Comparison of ENCODE assay signal across 19 cellular contexts in the genomic region with DNA sequence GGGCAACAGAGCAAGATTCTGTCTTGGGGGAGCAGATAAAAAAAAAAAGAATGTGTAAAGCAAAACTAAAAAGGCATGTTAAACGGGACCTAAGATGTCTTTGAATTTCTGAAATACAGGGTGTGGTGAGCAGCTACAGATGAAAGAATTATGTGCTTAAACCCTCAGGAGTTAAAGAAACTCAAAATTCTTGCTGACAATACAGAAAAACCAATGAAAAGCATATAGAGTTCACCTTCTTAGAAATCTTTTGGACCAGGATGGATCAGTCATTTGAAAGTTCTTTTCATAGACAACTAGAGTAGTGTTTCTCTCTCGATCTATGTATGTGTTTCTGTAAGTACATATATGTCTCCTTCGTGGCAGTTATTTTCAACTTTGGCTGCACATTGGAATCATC.
"Had no signal": no experiment of that assay in that cellular context is flagged by ENCODE, and none has a peak within 500 bp of the region (broad histone marks: within the 10 kb centered on the region; RNA-seq: fewer than 3 reads in every experiment).

No MANE protein-coding gene starts in this region.

- H3K9me3 ChIP-seq: heart left ventricle, mucosa of descending colon, ovary, thoracic aorta, transverse colon had no signal

- ATAC-seq: heart left ventricle; mucosa of descending colon; natural killer cell; right cardiac atrium; stimulated activated memory B cell treated with anti-CD40 and anti-IgM and Interleukin-4, amounts not matched to agents 10 μg/mL and 1 μg/mL and 100 μg/mL, for 72 hours; stimulated activated naive CD8-positive, alpha-beta T cell treated with anti-CD3 and anti-CD28 coated beads, Interleukin-15, amount 100 ng/mL, for 72 hours had no signal

- H3K27ac ChIP-seq: heart left ventricle, ovary, thoracic aorta, transverse colon had no signal

- DNase-seq: cerebellar nuclear complex; endodermal cell; heart left ventricle; hypothalamus; kidney glomerular epithelial cell; mammary epithelial cell; mucosa of descending colon; natural killer cell; ovary; right cardiac atrium; stimulated activated CD4-positive, alpha-beta T cell treated with anti-CD3 and anti-CD28 coated beads, Interleukin-4, amount 100 ng/mL, for 1 hour; stimulated activated CD8-positive, alpha-beta memory T cell treated with anti-CD3 and anti-CD28 coated beads, Interleukin-4, amount 100 ng/mL, for 48 hours; stimulated activated naive CD8-positive, alpha-beta T cell treated with anti-CD3 and anti-CD28 coated beads, Interleukin-15, amount 100 ng/mL, for 72 hours; transverse colon had no signal

- H3K4me3 ChIP-seq: heart left ventricle, mucosa of descending colon, ovary, thoracic aorta, transverse colon had no signal

- FAIRE-seq: colon, frontal cortex, islet of Langerhans had no signal

- H3K27me3 ChIP-seq: heart left ventricle, ovary, transverse colon had no signal
